Comparison of ENCODE assay signal across 32 cellular contexts in the genomic region with DNA sequence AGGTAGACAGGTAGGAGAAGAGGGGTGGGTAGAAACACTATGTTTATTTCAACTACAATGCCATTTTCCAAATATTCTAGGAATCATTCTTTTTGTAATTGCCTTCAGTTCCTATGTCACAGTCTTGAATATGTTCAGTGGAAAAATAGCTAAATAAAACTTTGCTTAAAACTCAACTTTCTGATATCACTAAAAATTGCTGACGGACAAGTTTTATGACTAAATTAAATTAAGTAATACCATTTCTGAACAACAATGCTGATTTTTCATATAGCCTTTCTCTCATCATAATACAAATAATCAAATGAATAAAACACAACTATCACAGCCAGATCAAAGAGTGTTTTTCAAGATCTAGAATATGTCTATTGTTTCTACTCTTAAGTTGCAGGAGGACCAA.
"Had no signal": no experiment of that assay in that cellular context is flagged by ENCODE, and none has a peak within 500 bp of the region (broad histone marks: within the 10 kb centered on the region; RNA-seq: fewer than 3 reads in every experiment).

No MANE protein-coding gene starts in this region.

- H3K36me3 ChIP-seq: ascending aorta, brain microvascular endothelial cell, esophagus muscularis mucosa, gastrocnemius medialis, heart left ventricle had no signal

- ATAC-seq: activated CD4-positive, CD25-positive, alpha-beta regulatory T cell treated with anti-CD3 and anti-CD28 coated beads, Interleukin-2, amount 50 U/mL, for 24 hours; activated CD8-positive, alpha-beta T cell treated with anti-CD3 and anti-CD28 coated beads, Interleukin-2, amount 10 ng/mL, durations not matched to agents 7 days and 5 days; activated naive CD4-positive, alpha-beta T cell treated with anti-CD3 and anti-CD28 coated beads, Interleukin-2, amount 50 U/mL, for 72 hours; foreskin keratinocyte; gastrocnemius medialis; heart left ventricle; WTC11 had no signal

- H3K9me3 Mint-ChIP-seq: activated CD4-positive, alpha-beta memory T cell treated with anti-CD3 and anti-CD28 coated beads for 36 hours; activated CD4-positive, alpha-beta T cell treated with anti-CD3 and anti-CD28 coated beads, Interleukin-2, amount 10 ng/mL, durations not matched to agents 24 days and 14 days; activated naive CD4-positive, alpha-beta T cell treated with anti-CD3 and anti-CD28 coated beads, Interleukin-2, amount 50 U/mL, for 72 hours; activated T-cell treated with anti-CD3 and anti-CD28 coated beads, Interleukin-2, amount 50 U/mL, for 24 hours; activated T-helper 2 cell treated with anti-CD3 and anti-CD28 coated beads, Interferon-gamma antibody, Interleukin-2, Interleukin-4, amounts not matched to agents 10 μg/mL and 5 μg/mL and 100 μg/mL, durations not matched to agents 14 hours and 24 hours and 36 hours; central memory CD8-positive, alpha-beta T cell; endodermal cell; WTC11 had no signal

- DNase-seq: activated CD4-positive, alpha-beta memory T cell treated with anti-CD3 and anti-CD28 coated beads for 36 hours; activated CD4-positive, alpha-beta T cell treated with anti-CD3 and anti-CD28 coated beads, Interleukin-2, amount 10 ng/mL, durations not matched to agents 24 days and 14 days; activated CD8-positive, alpha-beta memory T cell treated with anti-CD3 and anti-CD28 coated beads, Interleukin-2, amount 50 U/mL, for 48 hours; activated CD8-positive, alpha-beta T cell treated with anti-CD3 and anti-CD28 coated beads, Interleukin-2, amount 10 ng/mL, durations not matched to agents 7 days and 5 days; activated effector memory CD4-positive, alpha-beta T cell treated with anti-CD3 and anti-CD28 coated beads, Interleukin-2, amount 50 U/mL, for 16 hours; activated naive CD4-positive, alpha-beta T cell treated with anti-CD3 and anti-CD28 coated beads, Interleukin-2, amount 10 ng/mL, durations not matched to agents 7 days and 5 days; activated naive CD8-positive, alpha-beta T cell treated with anti-CD3 and anti-CD28 coated beads, Interleukin-2, amount 10 ng/mL, durations not matched to agents 7 days and 5 days; activated T-cell treated with anti-CD3 and anti-CD28 coated beads for 4 hours; activated T-cell treated with anti-CD3 and anti-CD28 coated beads, Interleukin-2, amount 50 U/mL, for 24 hours; brain microvascular endothelial cell; dorsolateral prefrontal cortex; effector memory CD4-positive, alpha-beta T cell; endodermal cell; erythroblast; foreskin keratinocyte; gastrocnemius medialis; glutamatergic neuron; heart left ventricle; hypothalamus; T-helper 2 cell had no signal

- H3K27ac ChIP-seq: ascending aorta, brain microvascular endothelial cell, coronary artery, dorsolateral prefrontal cortex, esophagus muscularis mucosa, foreskin keratinocyte, gastrocnemius medialis, heart left ventricle, VCaP had no signal

- H3K4me3 Mint-ChIP-seq: activated CD4-positive, alpha-beta memory T cell treated with anti-CD3 and anti-CD28 coated beads for 36 hours; activated CD4-positive, alpha-beta T cell treated with anti-CD3 and anti-CD28 coated beads, Interleukin-2, amount 10 ng/mL, durations not matched to agents 24 days and 14 days; activated CD8-positive, alpha-beta T cell treated with anti-CD3 and anti-CD28 coated beads, Interleukin-2, amount 10 ng/mL, durations not matched to agents 7 days and 5 days; activated naive CD4-positive, alpha-beta T cell treated with anti-CD3 and anti-CD28 coated beads, Interleukin-2, amount 10 ng/mL, durations not matched to agents 7 days and 5 days; activated naive CD8-positive, alpha-beta T cell treated with anti-CD3 and anti-CD28 coated beads, Interleukin-2, amount 10 ng/mL, durations not matched to agents 7 days and 5 days; activated T-cell treated with anti-CD3 and anti-CD28 coated beads, Interleukin-2, amount 50 U/mL, for 24 hours; activated T-helper 1 cell treated with anti-CD3 and anti-CD28 coated beads, Interleukin-12 subunit alpha, Interleukin-12 subunit beta, Interleukin-2, Interleukin-4 antibody, amounts not matched to agents 30 ng/mL and 10 ng/mL and 1 ng/mL, durations not matched to agents 14 hours and 24 hours and 36 hours; central memory CD8-positive, alpha-beta T cell; dendritic cell treated with granulocyte-macrophage colony-stimulating factor and Interleukin-4, amounts not matched to agents 40 ng/mL and 50 ng/mL, for 4 days; endodermal cell; WTC11 had no signal

- H3K36me3 Mint-ChIP-seq: activated CD4-positive, alpha-beta memory T cell treated with anti-CD3 and anti-CD28 coated beads for 36 hours; activated naive CD4-positive, alpha-beta T cell treated with anti-CD3 and anti-CD28 coated beads, Interleukin-2, amount 10 ng/mL, durations not matched to agents 7 days and 5 days; activated naive CD4-positive, alpha-beta T cell treated with anti-CD3 and anti-CD28 coated beads, Interleukin-2, amount 50 U/mL, for 72 hours; WTC11 had no signal

- H3K27ac Mint-ChIP-seq: activated CD4-positive, alpha-beta memory T cell treated with anti-CD3 and anti-CD28 coated beads for 36 hours; activated CD4-positive, alpha-beta T cell treated with anti-CD3 and anti-CD28 coated beads, Interleukin-2, amount 10 ng/mL, durations not matched to agents 24 days and 14 days; activated CD8-positive, alpha-beta T cell treated with anti-CD3 and anti-CD28 coated beads, Interleukin-2, amount 10 ng/mL, durations not matched to agents 7 days and 5 days; activated naive CD4-positive, alpha-beta T cell treated with anti-CD3 and anti-CD28 coated beads, Interleukin-2, amount 10 ng/mL, durations not matched to agents 7 days and 5 days; activated naive CD4-positive, alpha-beta T cell treated with anti-CD3 and anti-CD28 coated beads, Interleukin-2, amount 50 U/mL, for 72 hours; activated naive CD8-positive, alpha-beta T cell treated with anti-CD3 and anti-CD28 coated beads, Interleukin-2, amount 10 ng/mL, durations not matched to agents 7 days and 5 days; activated T-cell treated with anti-CD3 and anti-CD28 coated beads, Interleukin-2, amount 50 U/mL, for 24 hours; activated T-helper 1 cell treated with anti-CD3 and anti-CD28 coated beads, Interleukin-12 subunit alpha, Interleukin-12 subunit beta, Interleukin-2, Interleukin-4 antibody, amounts not matched to agents 30 ng/mL and 10 ng/mL and 1 ng/mL, durations not matched to agents 14 hours and 24 hours and 36 hours; activated T-helper 2 cell treated with anti-CD3 and anti-CD28 coated beads, Interferon-gamma antibody, Interleukin-2, Interleukin-4, amounts not matched to agents 10 μg/mL and 5 μg/mL and 100 μg/mL, durations not matched to agents 14 hours and 24 hours and 36 hours; dendritic cell treated with granulocyte-macrophage colony-stimulating factor and Interleukin-4, amounts not matched to agents 40 ng/mL and 50 ng/mL, for 4 days; endodermal cell; WTC11 had no signal

- FAIRE-seq: bronchial epithelial cell had no signal

- H3K27me3 Mint-ChIP-seq: activated CD4-positive, alpha-beta memory T cell treated with anti-CD3 and anti-CD28 coated beads for 36 hours; activated CD4-positive, alpha-beta T cell treated with anti-CD3 and anti-CD28 coated beads, Interleukin-2, amount 10 ng/mL, durations not matched to agents 24 days and 14 days; activated naive CD4-positive, alpha-beta T cell treated with anti-CD3 and anti-CD28 coated beads, Interleukin-2, amount 10 ng/mL, durations not matched to agents 7 days and 5 days; activated naive CD8-positive, alpha-beta T cell treated with anti-CD3 and anti-CD28 coated beads, Interleukin-2, amount 10 ng/mL, durations not matched to agents 7 days and 5 days; activated T-cell treated with anti-CD3 and anti-CD28 coated beads, Interleukin-2, amount 50 U/mL, for 24 hours; central memory CD8-positive, alpha-beta T cell; dendritic cell treated with granulocyte-macrophage colony-stimulating factor and Interleukin-4, amounts not matched to agents 40 ng/mL and 50 ng/mL, for 4 days had no signal

- H3K4me1 Mint-ChIP-seq: endodermal cell had no signal

- H3K4me3 ChIP-seq: ascending aorta, coronary artery, dorsolateral prefrontal cortex, esophagus muscularis mucosa, gastrocnemius medialis, heart left ventricle had no signal

- H3K27me3 ChIP-seq: ascending aorta, brain microvascular endothelial cell, dorsolateral prefrontal cortex, esophagus muscularis mucosa, foreskin keratinocyte, gastrocnemius medialis, heart left ventricle had no signal

- H3K4me1 ChIP-seq: ascending aorta, esophagus muscularis mucosa, foreskin keratinocyte, gastrocnemius medialis had no signal

- H3K9me3 ChIP-seq: ascending aorta, esophagus muscularis mucosa, gastrocnemius medialis, heart left ventricle had no signal
